8 cellular contexts compared by ENCODE assay signal in the genomic region with DNA sequence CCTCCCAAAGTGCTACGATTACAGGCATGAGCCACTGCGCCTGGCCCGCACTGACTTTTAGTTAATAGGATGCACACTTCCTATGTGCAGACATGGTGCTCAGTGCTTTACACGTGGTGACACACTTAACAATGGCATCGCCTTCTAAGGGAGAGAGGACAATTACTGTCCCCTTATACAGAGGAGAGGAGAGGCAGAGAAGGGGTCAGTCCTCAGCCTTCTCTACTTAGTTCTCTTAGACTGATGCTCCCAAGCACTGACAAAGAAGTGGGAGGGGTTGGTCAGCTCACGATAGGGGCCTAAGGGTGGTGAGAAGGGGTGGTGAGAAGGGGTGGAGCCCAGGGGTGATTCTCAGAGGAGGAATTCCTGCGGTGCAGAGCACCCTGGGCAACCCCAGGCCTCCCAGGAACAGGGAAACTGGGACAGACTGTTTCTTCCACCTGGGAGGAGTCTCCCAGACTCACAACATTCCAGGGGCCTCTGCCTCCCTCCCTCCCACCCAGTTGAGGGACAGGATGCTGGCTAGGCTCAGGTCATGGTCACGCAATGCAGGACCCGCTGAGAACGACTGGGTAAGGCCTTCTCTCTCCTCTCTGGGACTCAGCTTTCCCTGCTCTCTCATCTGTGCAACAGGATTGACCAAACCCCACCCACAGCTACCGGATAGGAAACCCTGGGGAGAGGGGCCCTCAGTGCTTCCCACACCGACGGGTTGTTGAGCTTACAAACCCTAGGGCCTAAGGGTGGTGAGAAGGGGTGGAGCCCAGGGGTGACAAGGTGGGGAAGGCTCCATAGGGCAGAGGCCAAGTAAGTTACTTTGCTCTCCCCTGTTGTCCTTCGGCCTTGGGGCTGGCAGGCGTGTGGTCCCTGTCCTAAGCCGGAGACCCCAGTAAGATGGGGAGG. TPM values are rescaled to one million over a fixed set of nuclear protein-coding genes. Genes with fewer than 3 reads are reported as not detected.
DNase-seq lines count a peak whose midpoint lies in the region; ATAC-seq and TF ChIP-seq lines count a peak whose summit lies in the region.

No MANE protein-coding gene starts in this region.

- H3K27ac Mint-ChIP-seq in brain (peak overlapping the region; percentile 35 to 85 (median 78)), memory B cell (no peak overlapping the region)

- H3K4me3 ChIP-seq in GM06990 (replicated peaks; ENCODE audit: low read depth, low read length) (peak overlapping the region; percentile 93), upper lobe of right lung (peak overlapping the region; percentile 88)

- peak overlapping the region; percentile 91 for H3K27ac ChIP-seq in upper lobe of right lung

- TF ChIP-seq CTCF in GM06990 (IDR thresholded peaks at IDR 0.05; ENCODE audit: insufficient read depth, low read length, poor library complexity, severe bottlenecking) (no peak), brain (conservative IDR thresholded peaks at IDR 0.05) (no peak), upper lobe of right lung (IDR thresholded peaks at IDR 0.05) (no peak)

- peaks cover 7% of the 10 kb centered on the region for H3K36me3 ChIP-seq in GM06990 (ENCODE audit: control insufficient read depth, insufficient read depth, low read length)
- H3K36me3 ChIP-seq in upper lobe of right lung = no peaks in the 10 kb centered on the region

- H3K27me3 ChIP-seq in GM06990 (replicated peaks; ENCODE audit: control insufficient read depth, insufficient read depth, low read length) (no peaks in the 10 kb centered on the region), upper lobe of right lung (no peaks in the 10 kb centered on the region)

- H3K27me3 Mint-ChIP-seq in brain = peaks cover 7% of the 10 kb centered on the region
- H3K27me3 Mint-ChIP-seq in memory B cell = no peaks in the 10 kb centered on the region

- peak overlapping the region; percentile 92 to 95 (median 94) for H3K4me3 Mint-ChIP-seq in brain
- H3K4me3 Mint-ChIP-seq in memory B cell = peak overlapping the region; percentile 84

- peak; percentile 37 for DNase-seq in GM06990 (ENCODE audit: extremely low read depth, insufficient read length)
- peak; percentile 13 for DNase-seq in NCI-H526 treated with DMSO at 0.1 percent for 48 hours (lab: John Stamatoyannopoulos, UW)
- no peak for DNase-seq in memory B cell (ENCODE audit: low spot score in 2 of 2)
- DNase-seq in upper lobe of right lung = no peak
- DNase-seq in NCI-H2107 (lab: John Stamatoyannopoulos, UW) = no peak
- DNase-seq in amniotic stem cell (lab: John Stamatoyannopoulos, UW) = no peak

- peaks cover 34% of the 10 kb centered on the region for H3K4me1 ChIP-seq in upper lobe of right lung

- intact Hi-C loops in upper lobe of right lung (cut with DNase I) = no loop called here

- H3K9me3 ChIP-seq in upper lobe of right lung = no peaks in the 10 kb centered on the region

- ATAC-seq in memory B cell (ENCODE audit: low read depth) (no peak), upper lobe of right lung (peak; percentile 1), GM19397 (IDR thresholded peaks at IDR 0.05; ENCODE audit: unreplicated experiment) (no peak)

- H3K4me1 Mint-ChIP-seq in brain = peaks cover 38% of the 10 kb centered on the region
- H3K4me1 Mint-ChIP-seq in memory B cell = peaks cover 26% of the 10 kb centered on the region

- H3K36me3 Mint-ChIP-seq in brain (peaks cover 13% of the 10 kb centered on the region), memory B cell (no peaks in the 10 kb centered on the region)

- H3K9me3 Mint-ChIP-seq in brain (no peaks in the 10 kb centered on the region), memory B cell (no peaks in the 10 kb centered on the region)

RNA-seq across cellular contexts. Expression of a gene that starts 1.6 kb away (rescaled TPM):
- 19.0 TPM for polyA plus RNA-seq in brain (ENCODE audit: insufficient read depth, low read depth, low replicate concordance)
- total RNA-seq in upper lobe of right lung = 40.6 TPM

RNA-seq across cellular contexts. Expression of a gene that starts 9.3 kb away (rescaled TPM):
- polyA plus RNA-seq in brain (ENCODE audit: insufficient read depth, low read depth, low replicate concordance) = 114 TPM
- total RNA-seq in upper lobe of right lung = 4.8 TPM

RNA-seq across cellular contexts. Expression of a gene that starts 40.1 kb away (rescaled TPM):
- polyA plus RNA-seq in brain (ENCODE audit: insufficient read depth, low read depth, low replicate concordance) = 133 TPM
- total RNA-seq in upper lobe of right lung = 3.7 TPM

Comparison
In these comparisons a context has a peak if more than half of its experiments do, and no peak if none do; other contexts are left out.
1. DNase-seq: peak in GM06990 (single experiment) and NCI-H526 treated with DMSO at 0.1 percent for 48 hours (single experiment); none in memory B cell (0 of 2), upper lobe of right lung (single experiment), NCI-H2107 (single experiment) and amniotic stem cell (single experiment).